8 cellular contexts compared by ENCODE assay signal in the genomic region with DNA sequence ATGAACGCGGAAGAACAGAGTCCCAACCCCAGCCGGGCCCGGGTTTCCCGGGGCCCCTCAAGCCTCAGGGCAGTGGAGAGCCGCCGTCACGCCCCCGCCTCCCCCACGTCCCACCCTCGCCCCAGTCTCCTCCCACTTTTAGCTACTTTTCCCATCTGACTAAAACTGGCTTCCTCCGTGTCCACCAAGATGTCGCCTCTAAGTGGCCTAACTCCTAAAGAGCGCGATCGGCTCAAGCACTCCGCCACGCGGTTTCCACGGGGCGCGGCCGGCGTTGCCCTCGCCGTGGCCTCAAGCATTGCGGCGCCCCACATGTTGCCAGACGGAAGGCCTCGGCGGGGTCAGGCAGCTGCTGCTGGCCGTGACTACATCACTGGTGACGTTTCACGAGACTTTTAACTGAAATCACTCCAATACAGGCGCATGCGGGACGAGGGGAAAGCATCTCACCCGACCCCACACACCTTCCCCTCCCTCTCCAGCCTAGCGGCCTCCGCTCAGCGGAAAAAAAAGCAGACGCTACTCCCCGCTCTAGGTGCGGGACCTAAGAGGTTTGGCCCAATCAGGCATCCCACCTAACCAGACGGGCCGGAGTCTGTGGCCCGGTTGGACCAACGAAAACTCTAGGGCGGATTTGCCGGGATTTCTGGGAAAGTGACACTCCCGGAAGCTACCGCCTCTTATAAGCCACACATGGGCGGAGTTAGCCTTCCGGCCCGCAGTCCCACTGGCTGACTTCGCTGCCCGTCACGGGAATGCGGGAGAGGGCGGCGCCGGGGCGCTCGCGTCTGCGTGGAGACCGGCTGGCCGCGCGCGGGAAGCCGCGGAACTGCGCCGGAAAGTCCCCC. TPM values are rescaled to one million over a fixed set of nuclear protein-coding genes. Genes with fewer than 3 reads are reported as not detected.
DNase-seq lines count a peak whose midpoint lies in the region; ATAC-seq and TF ChIP-seq lines count a peak whose summit lies in the region.

NXT1 (plus strand) TSS at position 785 of the 848 bp plus-strand sequence. CDS start 3,251 bp downstream, outside the sequence.

- DNase-seq in AG10803 (ENCODE audit: low read depth) (peak; percentile 98), NCI-H460 (ENCODE audit: extremely low read depth, low read depth) (peak; percentile 98), cerebellar nuclear complex (lab: John Stamatoyannopoulos, UW) (peak; percentile 88 to 97), islet precursor cell (peak; percentile 99)
- peak; percentile 96 for DNase-seq in activated CD4-positive, CD25-positive, alpha-beta regulatory T cell treated with anti-CD3 and anti-CD28 coated beads, Interleukin-2, amount 50 U/mL, for 72 hours
- peak; percentile 92 to 97 (median 95) for DNase-seq in stimulated activated CD4-positive, alpha-beta T cell treated with anti-CD3 and anti-CD28 coated beads, Interleukin-12 subunit alpha, Interleukin-12 subunit beta, amount 100 ng/mL, for 48 hours (ENCODE audit: low read depth in 2 of 3, low spot score in 1 of 3)

- ATAC-seq in GM19043 (IDR thresholded peaks at IDR 0.05; ENCODE audit: low read depth, unreplicated experiment): peak; percentile 82
- ATAC-seq in HG03378 (IDR thresholded peaks at IDR 0.05; ENCODE audit: unreplicated experiment): peak; percentile 85

- H3K4me3 ChIP-seq in AG10803 (ENCODE audit: low read length): peak within 1 kb of the TSS; percentile 72

- TF ChIP-seq CTCF in AG10803 (conservative IDR thresholded peaks at IDR 0.05; ENCODE audit: low read length): no peak

RNA-seq across cellular contexts. Expression of gene NXT1, which starts in this region (rescaled TPM):
- total RNA-seq in NCI-H460 (2014; rRNA removed; shearing (Covaris generic)): 54.8 and 62.7 TPM in 2 replicates
- polyA plus RNA-seq in NCI-H460 (2014; cell fraction: nucleus; rRNA removed): 69.6 and 75.8 TPM in 2 replicates

Comparison
In these comparisons a context has a peak if more than half of its experiments do, and no peak if none do; other contexts are left out.
1. Peak in every context shown above with its lines: DNase-seq, ATAC-seq and H3K4me3 ChIP-seq.